ENCODE assay signal across 28 cellular contexts in the genomic region with DNA sequence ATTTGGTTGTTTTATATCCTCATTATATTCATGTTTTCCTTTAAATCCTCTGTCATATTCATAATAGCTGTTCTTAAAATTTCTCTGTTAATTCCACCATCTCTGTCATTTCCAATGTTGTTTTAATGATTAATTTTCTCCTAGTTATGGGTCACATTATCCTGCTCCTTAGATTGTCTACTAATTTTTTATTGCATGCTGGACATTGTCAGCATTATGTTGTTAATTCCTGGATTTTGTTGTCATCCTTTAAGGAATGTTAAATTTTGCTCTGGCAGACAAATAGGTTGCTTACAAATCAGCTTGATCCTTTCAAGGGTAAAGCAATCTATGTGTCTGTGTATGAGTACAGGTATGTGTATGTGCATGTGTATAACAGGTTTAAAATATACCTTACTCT.
"Had no signal": no experiment of that assay in that cellular context is flagged by ENCODE, and none has a peak within 500 bp of the region (broad histone marks: within the 10 kb centered on the region; RNA-seq: fewer than 3 reads in every experiment).

No MANE protein-coding gene starts in this region.

- H3K27me3 Mint-ChIP-seq: stimulated activated memory B cell treated with anti-CD40 and anti-IgM and Interleukin-4, amounts not matched to agents 10 μg/mL and 1 μg/mL and 100 μg/mL, for 72 hours had no signal

- H3K27ac Mint-ChIP-seq: stimulated activated effector memory CD8-positive, alpha-beta T cell treated with anti-CD3 and anti-CD28 coated beads, Interleukin-12 subunit alpha, Interleukin-12 subunit beta, amount 100 ng/mL, for 72 hours; stimulated activated memory B cell treated with anti-CD40 and anti-IgM and Interleukin-4, amounts not matched to agents 10 μg/mL and 1 μg/mL and 100 μg/mL, for 72 hours; stimulated activated naive CD8-positive, alpha-beta T cell treated with anti-CD3 and anti-CD28 coated beads, Interleukin-15, amount 100 ng/mL, for 72 hours; stimulated activated naive CD8-positive, alpha-beta T cell treated with anti-CD3 and anti-CD28 coated beads, Interleukin-15, Interleukin-2, amounts not matched to agents 100 ng/mL and 50 ng/mL, for 24 hours; type B pancreatic cell had no signal

- H3K27me3 ChIP-seq: testis, thyroid gland, tibial nerve, upper lobe of left lung, upper lobe of right lung, uterus, vagina had no signal

- H3K4me3 ChIP-seq: stomach, suprapubic skin, testis, thoracic aorta, thyroid gland, tibial artery, tibial nerve, transverse colon, upper lobe of left lung, upper lobe of right lung, uterus, vagina had no signal

- H3K4me1 ChIP-seq: stomach, suprapubic skin, testis, thyroid gland, tibial artery, transverse colon, upper lobe of left lung, upper lobe of right lung, uterus, vagina had no signal

- H3K36me3 Mint-ChIP-seq: stimulated activated effector memory CD8-positive, alpha-beta T cell treated with anti-CD3 and anti-CD28 coated beads, Interleukin-12 subunit alpha, Interleukin-12 subunit beta, amount 100 ng/mL, for 72 hours; type B pancreatic cell had no signal

- H3K36me3 ChIP-seq: stomach, suprapubic skin, thoracic aorta, thyroid gland, tibial artery, tibial nerve, transverse colon, upper lobe of left lung, upper lobe of right lung, uterus, vagina had no signal

- ATAC-seq: stimulated activated effector memory CD8-positive, alpha-beta T cell treated with anti-CD3 and anti-CD28 coated beads, Interleukin-12 subunit alpha, Interleukin-12 subunit beta, amount 100 ng/mL, for 72 hours; stimulated activated memory B cell treated with anti-CD40 and anti-IgM and Interleukin-4, amounts not matched to agents 10 μg/mL and 1 μg/mL and 100 μg/mL, for 72 hours; stimulated activated naive CD8-positive, alpha-beta T cell treated with anti-CD3 and anti-CD28 coated beads, Interleukin-15, amount 100 ng/mL, for 72 hours; stimulated activated naive CD8-positive, alpha-beta T cell treated with anti-CD3 and anti-CD28 coated beads, Interleukin-15, Interleukin-2, amounts not matched to agents 100 U/mL and 50 U/mL, for 24 hours; upper lobe of right lung had no signal

- FAIRE-seq: urothelium cell line had no signal

- H3K27ac ChIP-seq: stomach, suprapubic skin, testis, thoracic aorta, thyroid gland, tibial artery, tibial nerve, transverse colon, upper lobe of left lung, upper lobe of right lung, uterus, vagina had no signal

- H3K9me3 Mint-ChIP-seq: type B pancreatic cell had no signal

- H3K4me3 Mint-ChIP-seq: stimulated activated effector memory CD8-positive, alpha-beta T cell treated with anti-CD3 and anti-CD28 coated beads, Interleukin-12 subunit alpha, Interleukin-12 subunit beta, amount 100 ng/mL, for 72 hours; stimulated activated memory B cell treated with anti-CD40 and anti-IgM and Interleukin-4, amounts not matched to agents 10 μg/mL and 1 μg/mL and 100 μg/mL, for 72 hours; stimulated activated naive CD8-positive, alpha-beta T cell treated with anti-CD3 and anti-CD28 coated beads, Interleukin-15, amount 100 ng/mL, for 72 hours; stimulated activated naive CD8-positive, alpha-beta T cell treated with anti-CD3 and anti-CD28 coated beads, Interleukin-15, Interleukin-2, amounts not matched to agents 100 ng/mL and 50 ng/mL, for 24 hours; type B pancreatic cell had no signal

- H3K9me3 ChIP-seq: testis, thoracic aorta, thyroid gland, transverse colon, upper lobe of right lung, uterus, vagina had no signal

- H3K4me1 Mint-ChIP-seq: stimulated activated effector memory CD8-positive, alpha-beta T cell treated with anti-CD3 and anti-CD28 coated beads, Interleukin-12 subunit alpha, Interleukin-12 subunit beta, amount 100 ng/mL, for 72 hours; stimulated activated naive CD8-positive, alpha-beta T cell treated with anti-CD3 and anti-CD28 coated beads, Interleukin-15, amount 100 ng/mL, for 72 hours had no signal

- DNase-seq: stimulated activated CD4-positive, alpha-beta T cell treated with anti-CD3 and anti-CD28 coated beads, Interleukin-2, amount 100 ng/mL, for 48 hours; stimulated activated CD4-positive, alpha-beta T cell treated with anti-CD3 and anti-CD28 coated beads, Interleukin-4, amount 100 ng/mL, for 1 hour; stimulated activated CD4-positive, alpha-beta T cell treated with anti-CD3 and anti-CD28 coated beads, Interleukin-4, amount 100 ng/mL, for 24 hours; stimulated activated CD4-positive, alpha-beta T cell treated with anti-CD3 and anti-CD28 coated beads, Interleukin-4, amount 100 ng/mL, for 4 hours; stimulated activated CD8-positive, alpha-beta memory T cell treated with anti-CD3 and anti-CD28 coated beads, Interleukin-4, amount 100 ng/mL, for 48 hours; stimulated activated naive CD4-positive, alpha-beta T cell; stimulated activated naive CD4-positive, alpha-beta T cell treated with Interleukin-2 at 50 U/mL for 16 hours; stimulated activated naive CD8-positive, alpha-beta T cell treated with anti-CD3 and anti-CD28 coated beads, Interleukin-15, amount 100 ng/mL, for 72 hours; stimulated activated naive CD8-positive, alpha-beta T cell treated with anti-CD3 and anti-CD28 coated beads, Interleukin-15, Interleukin-2, amounts not matched to agents 100 U/mL and 50 U/mL, for 24 hours; stomach; substantia nigra; testis; thyroid gland; tibial artery; transverse colon; trophoblast cell; upper lobe of left lung; upper lobe of right lung; uterus had no signal
